Comparison of ENCODE assay signal across 24 cellular contexts in genomic region chr16:79933586-79933985, GRCh38.
DNase-seq lines count a peak whose midpoint lies in the region; ATAC-seq, FAIRE-seq and TF ChIP-seq lines count a peak whose summit lies in the region.
"Had no signal": no experiment of that assay in that cellular context is flagged by ENCODE, and none has a peak within 500 bp of the region (broad histone marks: within the 10 kb centered on the region; RNA-seq: fewer than 3 reads in every experiment).

No MANE protein-coding gene starts in this region.

- TF ChIP-seq CTCF in K562 (IDR thresholded peaks at IDR 0.05 in 2 of 3, conservative IDR thresholded peaks at IDR 0.05 in 1 of 3; ENCODE audit: insufficient read depth in 2 of 3, low read depth in 1 of 3, low read length in 3 of 3) = no peak
- no peak for TF ChIP-seq CTCF in neural progenitor cell (IDR thresholded peaks at IDR 0.05)
- TF ChIP-seq CTCF in testis (IDR thresholded peaks at IDR 0.05) = no peak
- no peak for TF ChIP-seq CTCF in WERI-Rb-1 (IDR thresholded peaks at IDR 0.05; ENCODE audit: low read depth, low read length)

- intact Hi-C loops in K562 (cut with micrococcal nuclease) (no loop called here), testis (cut with DNase I; ENCODE audit: low total_unique reads) (no loop called here)

- H3K36me3 Mint-ChIP-seq in neural progenitor cell (no peaks in the 10 kb centered on the region), T-cell (no peaks in the 10 kb centered on the region)
- H3K36me3 Mint-ChIP-seq: CD14-positive monocyte; CD8-positive, alpha-beta memory T cell had no signal

- no peak for FAIRE-seq in K562 (lab: Jason Lieb, UNC)
- FAIRE-seq: A204.1, GM12891, GM18507 had no signal

- H3K4me3 Mint-ChIP-seq in neural progenitor cell = peak overlapping the region; percentile 19
- no peak overlapping the region for H3K4me3 Mint-ChIP-seq in T-cell
- H3K4me3 Mint-ChIP-seq: B cell; CD14-positive monocyte; CD4-positive, alpha-beta T cell; CD8-positive, alpha-beta memory T cell; GM23338; HFFc6 had no signal

- H3K27ac Mint-ChIP-seq in neural progenitor cell (peak overlapping the region; percentile 76), T-cell (no peak overlapping the region)
- H3K27ac Mint-ChIP-seq: B cell; CD14-positive monocyte; CD4-positive, alpha-beta T cell; CD8-positive, alpha-beta memory T cell; GM23338; HFFc6 had no signal

- no peak for TF ChIP-seq POLR2A in K562 (conservative IDR thresholded peaks at IDR 0.05)
- TF ChIP-seq POLR2A in testis (IDR thresholded peaks at IDR 0.05) = no peak

- H4K20me1 ChIP-seq in K562 (replicated peaks; ENCODE audit: control insufficient read depth, insufficient read depth, low read length) (no peaks in the 10 kb centered on the region), neural progenitor cell (ENCODE audit: low read depth) (no peaks in the 10 kb centered on the region)
- H4K20me1 ChIP-seq: BLaER1 had no signal

- no peaks in the 10 kb centered on the region for H3K79me2 ChIP-seq in K562 (ENCODE audit: control insufficient read depth, insufficient read depth, low read length)
- no peaks in the 10 kb centered on the region for H3K79me2 ChIP-seq in neural progenitor cell (ENCODE audit: low read depth)

- TF ChIP-seq RAD21 in K562 (CRISPR knock-in tag; conservative IDR thresholded peaks at IDR 0.05 in 1 of 2, IDR thresholded peaks at IDR 0.05 in 1 of 2) = no peak

- H3K9ac ChIP-seq in K562 (ENCODE audit: insufficient read depth in 1 of 2, low read depth in 2 of 2, low read length in 2 of 2) (no peak overlapping the region), neural progenitor cell (no peak overlapping the region)
- H3K9ac ChIP-seq: BLaER1 had no signal

- ATAC-seq in K562 (no peak), T-cell (replicated peaks in 1 of 4) (no peak)
- ATAC-seq: GM23338 had no signal

- CTCF ChIA-PET in K562 (lab: Yijun Ruan, JAX; ENCODE audit: low intra/inter-chr PET ratio) = no interaction called here
- CTCF ChIA-PET in T-cell (lab: Charles Lee) = no interaction called here

- H3K9me3 ChIP-seq in K562 (replicated peaks; ENCODE audit: control insufficient read depth, insufficient read depth, low read depth, low read length) (no peaks in the 10 kb centered on the region), neural progenitor cell (ENCODE audit: low read depth) (no peaks in the 10 kb centered on the region), testis (no peaks in the 10 kb centered on the region), WERI-Rb-1 (ENCODE audit: severe bottlenecking) (no peaks in the 10 kb centered on the region)
- H3K9me3 ChIP-seq: BLaER1, HAP-1 had no signal

- no peaks in the 10 kb centered on the region for H3F3A ChIP-seq in neural progenitor cell (ENCODE audit: low read depth)

- no peaks in the 10 kb centered on the region for H3K36me3 ChIP-seq in K562 (ENCODE audit: control insufficient read depth, insufficient read depth, low read length)
- no peaks in the 10 kb centered on the region for H3K36me3 ChIP-seq in neural progenitor cell
- no peaks in the 10 kb centered on the region for H3K36me3 ChIP-seq in testis (ENCODE audit: low read depth, missing control alignments)
- H3K36me3 ChIP-seq in WERI-Rb-1 = no peaks in the 10 kb centered on the region
- H3K36me3 ChIP-seq: BLaER1, HAP-1 had no signal

- BruUV-seq in K562 (replicated peaks; lab: Mats Ljungman, UMichigan) = no TSS peak

- H3K4me3 ChIP-seq in K562 (no peak overlapping the region), neural progenitor cell (no peak overlapping the region), testis (no peak overlapping the region), WERI-Rb-1 (ENCODE audit: low read depth, low read length) (no peak overlapping the region)
- H3K4me3 ChIP-seq: BLaER1, GM23338, HAP-1 had no signal

- no peaks in the 10 kb centered on the region for H3K27me3 ChIP-seq in K562 (ENCODE audit: control insufficient read depth in 2 of 2, insufficient read depth in 2 of 2, low read length in 2 of 2)
- H3K27me3 ChIP-seq in neural progenitor cell = no peaks in the 10 kb centered on the region
- H3K27me3 ChIP-seq in testis = no peaks in the 10 kb centered on the region
- H3K27me3 ChIP-seq in WERI-Rb-1 (ENCODE audit: insufficient read depth, low read depth, severe bottlenecking) = peaks cover 68% of the 10 kb centered on the region
- H3K27me3 ChIP-seq: BLaER1 had no signal

- H3K4me1 ChIP-seq in K562 (replicated peaks in 1 of 2; ENCODE audit: control insufficient read depth in 2 of 2, insufficient read depth in 2 of 2, low read length in 2 of 2) = no peaks in the 10 kb centered on the region
- peaks cover 20% of the 10 kb centered on the region for H3K4me1 ChIP-seq in neural progenitor cell
- no peaks in the 10 kb centered on the region for H3K4me1 ChIP-seq in testis
- H3K4me1 ChIP-seq: BLaER1 had no signal

- in situ Hi-C loops in K562 (cut with MboI) = no loop called here

- no peak overlapping the region for H3K27ac ChIP-seq in K562 (ENCODE audit: extremely low read depth, low read depth, low read length)
- H3K27ac ChIP-seq in neural progenitor cell = no peak overlapping the region
- no peak overlapping the region for H3K27ac ChIP-seq in testis
- no peak overlapping the region for H3K27ac ChIP-seq in WERI-Rb-1
- H3K27ac ChIP-seq: 22Rv1, BLaER1 had no signal

- H3K4me2 ChIP-seq in K562 (ENCODE audit: insufficient read depth, low read length) (no peak overlapping the region), neural progenitor cell (peak overlapping the region; percentile 34)
- H3K4me2 ChIP-seq: BLaER1, GM23338 had no signal

- 53% methylated on average over 8 of the region's 8 CpGs for WGBS in K562 (ENCODE audit: insufficient coverage, low coverage, missing lambda C conversion rate)
- 60 to 69% methylated on average over 8 of the region's 8 CpGs for WGBS in testis, 2 donors

- H3K4me1 Mint-ChIP-seq in neural progenitor cell (peaks cover 18% of the 10 kb centered on the region), T-cell (no peaks in the 10 kb centered on the region)
- H3K4me1 Mint-ChIP-seq: B cell; CD14-positive monocyte; CD8-positive, alpha-beta memory T cell had no signal

- TF ChIP-seq EP300 in K562 (IDR thresholded peaks at IDR 0.05; ENCODE audit: low read length) = no peak

- peak; percentile 14 for DNase-seq in COLO829 (ENCODE audit: low spot score)
- no peak for DNase-seq in K562 (ENCODE audit: extremely low read depth in 1 of 4, low spot score in 3 of 4)
- peak; percentile 9 for DNase-seq in neural progenitor cell (ENCODE audit: low spot score)
- peak; percentile 21 for DNase-seq in testis
- no peak for DNase-seq in WERI-Rb-1
- no peak for DNase-seq in activated CD8-positive, alpha-beta memory T cell treated with anti-CD3 and anti-CD28 coated beads for 24 hours
- DNase-seq in T-cell = no peak
- DNase-seq: Calu3; CD4-positive, alpha-beta T cell; CD8-positive, alpha-beta memory T cell; COR-L47; DMS53; DMS79 treated with DMSO at 0.1 percent for 48 hours; GF-D8; HFFc6 had no signal

- peaks cover 3% of the 10 kb centered on the region for H3K27me3 Mint-ChIP-seq in neural progenitor cell (ENCODE audit: insufficient read depth, low read depth)
- H3K27me3 Mint-ChIP-seq in T-cell = peaks cover 0 to 8% of the 10 kb centered on the region in 2 donors
- H3K27me3 Mint-ChIP-seq: B cell; CD4-positive, alpha-beta T cell; CD8-positive, alpha-beta memory T cell had no signal

- POLR2A ChIA-PET in K562 (lab: Yijun Ruan, JAX) (interaction anchor here (1.2 to 1.7 kb wide), 2 partner anchors 10 to 18 kb away, joined by 4 to 5 read pairs; no protein-coding TSS in a partner anchor), T-cell (lab: Charles Lee) (no interaction called here)

- H3K9me3 Mint-ChIP-seq in neural progenitor cell = no peaks in the 10 kb centered on the region
- H3K9me3 Mint-ChIP-seq in T-cell = no peaks in the 10 kb centered on the region
- H3K9me3 Mint-ChIP-seq: CD4-positive, alpha-beta T cell; GM23338; HFFc6 had no signal

- H3K9me1 ChIP-seq in K562 (ENCODE audit: control insufficient read depth, insufficient read depth, low read length) = no peaks in the 10 kb centered on the region

- H2AFZ ChIP-seq in K562 (ENCODE audit: low read depth, low read length) (peak overlapping the region; percentile 40; the same call in 1 of the 2 replicates), neural progenitor cell (replicated peaks) (no peak overlapping the region)
- H2AFZ ChIP-seq: GM23338 had no signal

TF ChIP-seq in K562, 482 proteins besides CTCF, POLR2A, EP300 and RAD21:
- TF ChIP-seq EGR1 (conservative IDR thresholded peaks at IDR 0.05) (peak; percentile 49), POLR2H (tag; IDR thresholded peaks at IDR 0.05; ENCODE audit: low read depth) (no peak), PHF8 (IDR thresholded peaks at IDR 0.05; ENCODE audit: borderline replicate concordance, low read length) (no peak), NR1H2 (CRISPR knock-in tag; IDR thresholded peaks at IDR 0.05) (no peak), ZNF431 (CRISPR knock-in tag; IDR thresholded peaks at IDR 0.05) (no peak), HNRNPLL (IDR thresholded peaks at IDR 0.05; ENCODE audit: low read depth, low read length, poor library complexity, severe bottlenecking) (no peak)
TF ChIP-seq in K562: peak in this region for 1.

Comparison
In these comparisons a context has a peak if more than half of its experiments do, and no peak if none do; other contexts are left out.
1. DNase-seq: peak in COLO829 (single experiment), neural progenitor cell (single experiment) and testis (single experiment); none in K562 (0 of 4), WERI-Rb-1 (single experiment), activated CD8-positive, alpha-beta memory T cell treated with anti-CD3 and anti-CD28 coated beads for 24 hours (single experiment) and T-cell (0 of 34).